ENCODE assay signal across 10 cellular contexts in genomic region chr7:20217193-20217948, GRCh38. TPM values are rescaled to one million over a fixed set of nuclear protein-coding genes. Genes with fewer than 3 reads are reported as not detected.
DNase-seq lines count a peak whose midpoint lies in the region; ATAC-seq and TF ChIP-seq lines count a peak whose summit lies in the region.
"Had no signal": no experiment of that assay in that cellular context is flagged by ENCODE, and none has a peak within 500 bp of the region (broad histone marks: within the 10 kb centered on the region; RNA-seq: fewer than 3 reads in every experiment).

Gene MACC1, minus strand, starts transcription at chr7:20217384. Its CDS starts 55,522 bp downstream, at chr7:20161862.

- H3K27ac ChIP-seq in H9 (ENCODE audit: insufficient read length, low read depth, low read length) = peak within 1 kb of the TSS; percentile 42
- H3K27ac ChIP-seq: thoracic aorta had no signal

- no peak within 1 kb of the TSS for H3T11ph ChIP-seq in H9 (ENCODE audit: low read length)

- H3K23ac ChIP-seq in H9 (ENCODE audit: insufficient read length, low read depth, low read length) = no peak within 1 kb of the TSS

- no peaks in the 10 kb centered on the region for H3K36me3 Mint-ChIP-seq in activated CD4-positive, alpha-beta T cell treated with anti-CD3 and anti-CD28 coated beads, Interleukin-2, amount 10 ng/mL, durations not matched to agents 7 days and 5 days (ENCODE audit: low read depth)
- H3K36me3 Mint-ChIP-seq in H9 (ENCODE audit: insufficient read depth in 1 of 3, low read depth in 3 of 3) = peaks cover 0 to 7% (median 5%) of the 10 kb centered on the region in 3 experiments; a peak in 4 of 7 replicates
- no peaks in the 10 kb centered on the region for H3K36me3 Mint-ChIP-seq in activated naive CD8-positive, alpha-beta T cell treated with anti-CD3 and anti-CD28 coated beads, Interleukin-2, amount 50 U/mL, for 24 hours (ENCODE audit: low read depth)
- peaks cover 10% of the 10 kb centered on the region for H3K36me3 Mint-ChIP-seq in memory B cell

- H3K4me1 ChIP-seq in H9 (ENCODE audit: insufficient read depth, low read length) = peaks cover 9% of the 10 kb centered on the region; the same call in 1 of the 2 replicates

- H3K4me2 ChIP-seq in H9 (ENCODE audit: insufficient read depth, insufficient read length, low read length) = peak within 1 kb of the TSS; percentile 11

- no peaks in the 10 kb centered on the region for H3K9me3 ChIP-seq in H9 (ENCODE audit: control insufficient read depth, low read depth, low read length)
- H3K9me3 ChIP-seq: thoracic aorta had no signal

- H4K91ac ChIP-seq in H9 (ENCODE audit: insufficient read length, low read depth, low read length) = no peak within 1 kb of the TSS

- CTCF ChIA-PET in activated CD4-positive, alpha-beta T cell treated with anti-CD3 and anti-CD28 coated beads, Interleukin-2, amount 10 ng/mL, durations not matched to agents 7 days and 5 days (lab: Charles Lee) = no interaction called here

- H3K27ac Mint-ChIP-seq in activated CD4-positive, alpha-beta T cell treated with anti-CD3 and anti-CD28 coated beads, Interleukin-2, amount 10 ng/mL, durations not matched to agents 7 days and 5 days = no peak within 1 kb of the TSS
- H3K27ac Mint-ChIP-seq in H9 = peak within 1 kb of the TSS; percentile 95 to 100 (median 99)
- H3K27ac Mint-ChIP-seq in activated naive CD8-positive, alpha-beta T cell treated with anti-CD3 and anti-CD28 coated beads, Interleukin-2, amount 50 U/mL, for 24 hours = peak within 1 kb of the TSS; percentile 51
- H3K27ac Mint-ChIP-seq in memory B cell = peak within 1 kb of the TSS; percentile 97

- no peaks in the 10 kb centered on the region for H3K79me2 ChIP-seq in H9 (ENCODE audit: insufficient read depth, low read length)

- no peaks in the 10 kb centered on the region for H3K23me2 ChIP-seq in H9 (ENCODE audit: insufficient read length, low read depth, low read length, poor library complexity, severe bottlenecking)

- no peak within 1 kb of the TSS for H3K4ac ChIP-seq in H9 (ENCODE audit: low read depth, low read length)

- no CpG with 5 or more reads among the region's 6 CpGs for WGBS in H9 (ENCODE audit: extremely low coverage, insufficient read length, low lambda C conversion rate)

- H2BK20ac ChIP-seq in H9 (ENCODE audit: low read depth, low read length, poor library complexity, severe bottlenecking) = no peak within 1 kb of the TSS

- TF ChIP-seq CTCF in H9 (conservative IDR thresholded peaks at IDR 0.05) = peak; percentile 68
- TF ChIP-seq CTCF in LNCaP clone FGC (IDR thresholded peaks at IDR 0.05; ENCODE audit: control insufficient read depth, extremely low read depth, insufficient read depth) = peak; percentile 40

- no peak within 1 kb of the TSS for H3K56ac ChIP-seq in H9 (ENCODE audit: insufficient read length, low read depth, low read length)

- no peak for ATAC-seq in activated naive CD8-positive, alpha-beta T cell treated with anti-CD3 and anti-CD28 coated beads, Interleukin-2, amount 50 U/mL, for 24 hours
- peak; percentile 74 for ATAC-seq in memory B cell (ENCODE audit: low read depth)

- H4K20me1 ChIP-seq in H9 (ENCODE audit: control insufficient read depth, insufficient read depth, insufficient read length) = no peaks in the 10 kb centered on the region

- no peak within 1 kb of the TSS for H2AFZ ChIP-seq in H9 (ENCODE audit: low read length)

- H3K4me3 Mint-ChIP-seq in activated CD4-positive, alpha-beta T cell treated with anti-CD3 and anti-CD28 coated beads, Interleukin-2, amount 10 ng/mL, durations not matched to agents 7 days and 5 days = no peak within 1 kb of the TSS
- H3K4me3 Mint-ChIP-seq in H9 (peak within 1 kb of the TSS; percentile 56 to 72), memory B cell (peak within 1 kb of the TSS; percentile 67)
- H3K4me3 Mint-ChIP-seq in activated naive CD8-positive, alpha-beta T cell treated with anti-CD3 and anti-CD28 coated beads, Interleukin-2, amount 50 U/mL, for 24 hours = no peak within 1 kb of the TSS

- H3K9ac ChIP-seq in H9 (ENCODE audit: extremely low read depth, insufficient read length, low read length) = no peak within 1 kb of the TSS

- H3K9me3 Mint-ChIP-seq in activated CD4-positive, alpha-beta T cell treated with anti-CD3 and anti-CD28 coated beads, Interleukin-2, amount 10 ng/mL, durations not matched to agents 7 days and 5 days = no peaks in the 10 kb centered on the region
- peaks cover 0 to 5% of the 10 kb centered on the region in 2 experiments; a peak in 2 of 5 replicates for H3K9me3 Mint-ChIP-seq in H9
- H3K9me3 Mint-ChIP-seq in activated naive CD8-positive, alpha-beta T cell treated with anti-CD3 and anti-CD28 coated beads, Interleukin-2, amount 50 U/mL, for 24 hours = peaks cover 7% of the 10 kb centered on the region
- H3K9me3 Mint-ChIP-seq in memory B cell = peaks cover 3% of the 10 kb centered on the region

- no peak within 1 kb of the TSS for H2BK15ac ChIP-seq in H9 (ENCODE audit: low read depth, low read length)

- no peak within 1 kb of the TSS for H2BK120ac ChIP-seq in H9 (ENCODE audit: low read depth, low read length, poor library complexity, severe bottlenecking)

- peak within 1 kb of the TSS; percentile 74 for H2BK12ac ChIP-seq in H9 (ENCODE audit: insufficient read length, low read depth, low read length)

- H3K27me3 Mint-ChIP-seq in activated CD4-positive, alpha-beta T cell treated with anti-CD3 and anti-CD28 coated beads, Interleukin-2, amount 10 ng/mL, durations not matched to agents 7 days and 5 days = peaks cover 2% of the 10 kb centered on the region
- no peaks in the 10 kb centered on the region for H3K27me3 Mint-ChIP-seq in H9 (ENCODE audit: low read depth)
- peaks cover 2% of the 10 kb centered on the region for H3K27me3 Mint-ChIP-seq in activated naive CD8-positive, alpha-beta T cell treated with anti-CD3 and anti-CD28 coated beads, Interleukin-2, amount 50 U/mL, for 24 hours
- H3K27me3 Mint-ChIP-seq in memory B cell = no peaks in the 10 kb centered on the region

- H3K79me1 ChIP-seq in H9 (ENCODE audit: insufficient read depth, low read depth, low read length, poor library complexity, severe bottlenecking) = no peaks in the 10 kb centered on the region

- H4K8ac ChIP-seq in H9 (replicated peaks; ENCODE audit: insufficient read length, low read depth, low read length) = no peak within 1 kb of the TSS

- POLR2A ChIA-PET in activated CD4-positive, alpha-beta T cell treated with anti-CD3 and anti-CD28 coated beads, Interleukin-2, amount 10 ng/mL, durations not matched to agents 7 days and 5 days (lab: Charles Lee) = no interaction called here

- peaks cover 6% of the 10 kb centered on the region for H3K4me1 Mint-ChIP-seq in activated CD4-positive, alpha-beta T cell treated with anti-CD3 and anti-CD28 coated beads, Interleukin-2, amount 10 ng/mL, durations not matched to agents 7 days and 5 days
- H3K4me1 Mint-ChIP-seq in H9 (peaks cover 38 to 40% of the 10 kb centered on the region in 2 experiments), memory B cell (peaks cover 44% of the 10 kb centered on the region)
- peaks cover 34% of the 10 kb centered on the region for H3K4me1 Mint-ChIP-seq in activated naive CD8-positive, alpha-beta T cell treated with anti-CD3 and anti-CD28 coated beads, Interleukin-2, amount 50 U/mL, for 24 hours

- no peak within 1 kb of the TSS for H4K5ac ChIP-seq in H9 (ENCODE audit: insufficient read length, low read depth, low read length)

- no peak within 1 kb of the TSS for H3K4me3 ChIP-seq in LNCaP clone FGC (ENCODE audit: low read depth, low read length)
- H3K4me3 ChIP-seq: thoracic aorta had no signal

- H3K27me3 ChIP-seq in H9 (ENCODE audit: insufficient read depth, low read length) = no peaks in the 10 kb centered on the region

- DNase-seq in activated CD4-positive, alpha-beta T cell treated with anti-CD3 and anti-CD28 coated beads, Interleukin-2, amount 10 ng/mL, durations not matched to agents 7 days and 5 days = peak; percentile 7
- no peak for DNase-seq in activated CD4-positive, alpha-beta T cell treated with anti-CD3 and anti-CD28 coated beads for 1 hour
- DNase-seq in H9 (peak; percentile 90), LNCaP clone FGC (ENCODE audit: low read depth) (peak; percentile 13), memory B cell (ENCODE audit: low spot score in 2 of 2) (peak; percentile 53 to 80), GOT3 (lab: John Stamatoyannopoulos, UW) (no peak), superior temporal gyrus (ENCODE audit: extremely low spot score) (no peak)
- DNase-seq in activated naive CD8-positive, alpha-beta T cell treated with anti-CD3 and anti-CD28 coated beads, Interleukin-2, amount 50 U/mL, for 24 hours = no peak

- H2AK5ac ChIP-seq in H9 (ENCODE audit: insufficient read length, low read length) = no peak within 1 kb of the TSS

- no peak within 1 kb of the TSS for H2BK5ac ChIP-seq in H9 (ENCODE audit: insufficient read length, low read length)

- H3K18ac ChIP-seq in H9 (ENCODE audit: insufficient read length, low read depth, low read length) = peak within 1 kb of the TSS; percentile 1

- H3K14ac ChIP-seq in H9 (ENCODE audit: insufficient read depth, low read length) = no peak within 1 kb of the TSS

RNA-seq across cellular contexts. Expression of gene MACC1, which starts in this region (rescaled TPM):
- under 1 TPM; 0.06 to 0.22 TPM for total RNA-seq in activated CD4-positive, alpha-beta T cell treated with anti-CD3 and anti-CD28 coated beads, Interleukin-2, amount 10 ng/mL, durations not matched to agents 7 days and 5 days
- 9.8 and 11.0 TPM in 2 replicates for total RNA-seq in H9 (2021)
- total RNA-seq: dermis microvascular lymphatic vessel endothelial cell had no signal

Comparison
In these comparisons a context has a peak if more than half of its experiments do, and no peak if none do; other contexts are left out.
1. Peak in DNase-seq in activated CD4-positive, alpha-beta T cell treated with anti-CD3 and anti-CD28 coated beads, Interleukin-2, amount 10 ng/mL, durations not matched to agents 7 days and 5 days; RNA of the gene not detected or under 1 TPM.
2. DNase-seq: peak in H9 (single experiment), LNCaP clone FGC (single experiment) and memory B cell (2 of 2); none in activated CD4-positive, alpha-beta T cell treated with anti-CD3 and anti-CD28 coated beads for 1 hour (single experiment), activated naive CD8-positive, alpha-beta T cell treated with anti-CD3 and anti-CD28 coated beads, Interleukin-2, amount 50 U/mL, for 24 hours (single experiment), GOT3 (single experiment) and superior temporal gyrus (single experiment).
3. H3K4me3 Mint-ChIP-seq: peak in H9 (2 of 2) and memory B cell (single experiment); none in activated CD4-positive, alpha-beta T cell treated with anti-CD3 and anti-CD28 coated beads, Interleukin-2, amount 10 ng/mL, durations not matched to agents 7 days and 5 days (single experiment) and activated naive CD8-positive, alpha-beta T cell treated with anti-CD3 and anti-CD28 coated beads, Interleukin-2, amount 50 U/mL, for 24 hours (single experiment).